Comparison of ENCODE assay signal across 24 cellular contexts in the genomic region with DNA sequence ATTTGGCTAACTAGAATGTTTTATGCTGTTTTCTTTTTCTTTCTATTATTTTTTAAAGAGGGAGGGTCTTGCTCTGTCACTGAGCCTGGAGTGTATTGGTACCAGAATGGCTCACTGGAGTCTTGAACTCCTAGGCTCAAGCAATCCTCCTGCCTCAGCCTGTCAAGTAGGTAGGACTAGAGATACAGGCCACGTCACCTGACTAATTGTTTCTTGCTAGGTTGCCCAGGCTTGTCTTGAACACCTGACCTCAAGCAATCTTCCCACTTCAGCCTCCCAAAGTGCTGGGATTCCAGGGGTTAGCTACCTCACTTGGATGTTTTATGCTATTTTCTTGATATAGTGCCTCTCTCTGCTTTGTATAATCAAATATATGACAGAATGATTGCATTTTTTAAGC.
"Had no signal": no experiment of that assay in that cellular context is flagged by ENCODE, and none has a peak within 500 bp of the region (broad histone marks: within the 10 kb centered on the region; RNA-seq: fewer than 3 reads in every experiment).

No MANE protein-coding gene starts in this region.

- DNase-seq: activated CD4-positive, alpha-beta T cell treated with anti-CD3 and anti-CD28 coated beads for 36 hours; activated CD4-positive, alpha-beta T cell treated with anti-CD3 and anti-CD28 coated beads, Interleukin-2, amount 50 U/mL, for 1 hour; activated CD8-positive, alpha-beta memory T cell treated with anti-CD3 and anti-CD28 coated beads, Interleukin-2, amount 50 U/mL, for 4 hours; activated CD8-positive, alpha-beta T cell treated with anti-CD3 and anti-CD28 coated beads for 36 hours; activated gamma-delta T cell treated with Interleukin-2 at 50 U/mL for 16 hours; activated naive CD4-positive, alpha-beta T cell treated with anti-CD3 and anti-CD28 coated beads, Interleukin-2, amount 50 U/mL, for 16 hours; activated naive CD8-positive, alpha-beta T cell treated with anti-CD3 and anti-CD28 coated beads, Interleukin-2, amount 10 ng/mL, durations not matched to agents 7 days and 5 days; activated T-cell treated with anti-CD3 and anti-CD28 coated beads, Interleukin-2, amount 50 U/mL, for 72 hours; anterior cingulate cortex; central memory CD4-positive, alpha-beta T cell; MG63; MV-4-11; NCI-H1092 treated with DMSO at 0.1 percent for 48 hours; NCI-H1417 treated with DMSO at 0.1 percent for 48 hours; NCI-H1694 treated with DMSO at 0.1 percent for 48 hours; NCI-H2029 treated with DMSO at 0.1 percent for 48 hours; NCI-H510A treated with DMSO at 0.1 percent for 48 hours; NCI-H69; PC-3; SK-N-SH; T-helper 1 cell had no signal

- H3K9me3 ChIP-seq: adrenal gland had no signal

- H3K4me2 ChIP-seq: KMS-11, SK-N-SH had no signal

- H3K27ac ChIP-seq: adrenal gland, KMS-11 had no signal

- H3K36me3 ChIP-seq: adrenal gland had no signal

- H3K4me3 ChIP-seq: adrenal gland, MG63 had no signal

- H3K9ac ChIP-seq: KMS-11, SK-N-SH had no signal

- H3K27me3 ChIP-seq: adrenal gland, MG63 had no signal

- ATAC-seq: activated CD4-positive, alpha-beta T cell treated with anti-CD3 and anti-CD28 coated beads for 36 hours; activated CD8-positive, alpha-beta T cell treated with anti-CD3 and anti-CD28 coated beads for 36 hours; activated T-cell treated with anti-CD3 and anti-CD28 coated beads, Interleukin-2, amount 50 U/mL, for 72 hours; PC-3; Right ventricle myocardium inferior had no signal
